Comparison of ENCODE assay signal across 7 cellular contexts in the genomic region with DNA sequence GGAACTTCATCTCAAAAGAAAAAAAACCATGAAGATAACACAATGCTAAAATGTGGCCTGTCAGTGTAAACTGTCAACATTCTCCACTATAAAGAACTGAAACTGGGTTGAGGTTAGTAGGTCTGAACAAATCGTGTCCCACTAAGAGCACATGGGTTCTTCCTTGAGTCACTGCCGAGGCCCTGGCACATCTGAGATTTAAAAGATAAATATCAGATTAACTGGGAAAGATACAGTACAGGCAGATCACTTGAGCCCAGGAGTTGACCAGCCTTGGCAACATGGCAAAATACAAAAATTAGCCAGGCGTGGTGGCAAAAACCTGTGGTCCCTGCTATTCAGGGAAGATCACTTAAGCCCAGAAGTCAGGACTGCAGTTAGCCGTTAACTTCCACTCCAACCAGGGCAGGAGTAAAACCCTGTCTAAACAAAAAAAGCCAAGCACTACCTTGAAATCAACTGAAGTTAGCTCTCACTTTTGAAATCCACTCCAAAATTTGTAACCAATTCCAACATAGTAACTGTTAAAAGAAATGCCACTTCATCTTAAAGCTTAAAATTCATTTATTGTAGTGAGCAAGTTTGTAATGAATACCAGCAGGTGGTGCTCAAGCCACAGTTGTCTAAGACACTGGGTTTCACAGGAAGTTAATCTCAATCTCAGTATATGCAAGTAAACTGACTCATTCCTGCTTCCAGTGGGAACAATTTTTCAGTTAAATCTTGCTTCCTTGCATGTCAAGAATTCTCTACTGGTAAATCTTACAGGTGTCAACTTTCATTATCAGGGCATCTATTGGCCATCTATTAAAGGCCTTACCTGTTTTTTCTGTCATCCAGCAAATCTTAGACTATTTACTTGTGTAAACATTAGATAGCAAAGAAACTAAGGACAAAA. TPM values are rescaled to one million over a fixed set of nuclear protein-coding genes. Genes with fewer than 3 reads are reported as not detected.
DNase-seq lines count a peak whose midpoint lies in the region; ATAC-seq, FAIRE-seq and TF ChIP-seq lines count a peak whose summit lies in the region.

No MANE protein-coding gene starts in this region.

- peak; percentile 37 for ATAC-seq in GM21381 (IDR thresholded peaks at IDR 0.05; ENCODE audit: unreplicated experiment)

- in situ Hi-C loops in astrocyte of the cerebellum (cut with HindIII; ENCODE audit: low sequenced_read_pairs), result loop anchor here (5.0 kb wide), 2 partner anchors 57 to 102 kb away; no protein-coding TSS in a partner anchor

- peak overlapping the region; percentile 48 to 85 for H3K27ac ChIP-seq in small intestine (ENCODE audit: low read depth in 1 of 2, low read length in 1 of 2)

- WGBS in small intestine, 3 donors, result 27 to 32% (median 31%) methylated on average over 4 of the region's 4 CpGs

- no peaks in the 10 kb centered on the region for H3K9me3 ChIP-seq in small intestine (ENCODE audit: control insufficient read depth, low read depth)

- peak; percentile 34 for DNase-seq in GDM1 (lab: John Stamatoyannopoulos, UW)
- peak; percentile 75 for DNase-seq in HT1080 (ENCODE audit: low read depth)
- peak; percentile 20 to 23 for DNase-seq in SHP77 (lab: John Stamatoyannopoulos, UW)
- DNase-seq in astrocyte of the cerebellum (ENCODE audit: low read depth), result peak; percentile 82
- peak; percentile 37 to 87 for DNase-seq in hippocampal formation (lab: John Stamatoyannopoulos, UW)
- DNase-seq in small intestine, result peak; percentile 69

- no peaks in the 10 kb centered on the region for H3K4me1 ChIP-seq in small intestine (ENCODE audit: control insufficient read depth in 2 of 2, insufficient read depth in 1 of 2, low read depth in 1 of 2, low read length in 1 of 2)

- FAIRE-seq in small intestine (lab: Jason Lieb, UNC), result no peak

- H3K4me3 ChIP-seq in astrocyte of the cerebellum (ENCODE audit: low read depth, low read length) (no peak overlapping the region), small intestine (ENCODE audit: low read depth in 1 of 2, low read length in 2 of 2) (no peak overlapping the region)

- no peaks in the 10 kb centered on the region for H3K27me3 ChIP-seq in small intestine (ENCODE audit: control insufficient read depth in 2 of 2, insufficient read depth in 2 of 2, low read length in 2 of 2)

- TF ChIP-seq CTCF in astrocyte of the cerebellum (IDR thresholded peaks at IDR 0.05; ENCODE audit: low read depth, low read length, missing control alignments), result peak; percentile 47

- H3K36me3 ChIP-seq in small intestine (ENCODE audit: control insufficient read depth in 2 of 2, insufficient read depth in 2 of 2, low read length in 2 of 2), result peaks cover 6 to 11% of the 10 kb centered on the region in 2 donors

RNA-seq across cellular contexts. Expression of gene EEF1A1, which starts 5.4 kb away (rescaled TPM):
- total RNA-seq in HT1080 (2014; rRNA removed; shearing (Covaris generic)), result 11,180 and 11,589 TPM in 2 replicates
- polyA plus RNA-seq in HT1080 (2015; cell fraction: cytosol; rRNA removed), result 12,215 and 12,663 TPM in 2 replicates
- 5,016 and 6,043 TPM in 2 replicates for polyA plus RNA-seq in HT1080 (2015; cell fraction: nucleus; rRNA removed)
- over 10,000 TPM in 1 of 3 donors, 1,000 to 10,000 TPM in 2; 6,538 to 12,313 (median 9,900) TPM for polyA plus RNA-seq in small intestine

RNA-seq across cellular contexts. Expression of gene MTO1, which starts 53.9 kb away (rescaled TPM):
- total RNA-seq in HT1080 (2014; rRNA removed; shearing (Covaris generic)), result 24.9 and 26.3 TPM in 2 replicates
- 19.6 and 22.6 TPM in 2 replicates for polyA plus RNA-seq in HT1080 (2015; cell fraction: cytosol; rRNA removed)
- 47.7 and 58.7 TPM in 2 replicates for polyA plus RNA-seq in HT1080 (2015; cell fraction: nucleus; rRNA removed)
- 10 to 100 TPM; 15.9 to 18.6 (median 17.7) TPM for polyA plus RNA-seq in small intestine

Comparison
In these comparisons a context has a peak if more than half of its experiments do, and no peak if none do; other contexts are left out.
1. DNase-seq: peak in every context shown above with its lines; median percentile 82 in astrocyte of the cerebellum; 75 in HT1080; 69 in small intestine; 62 in hippocampal formation; 34 in GDM1; 22 in SHP77.